8 cellular contexts compared by ENCODE assay signal in the genomic region with DNA sequence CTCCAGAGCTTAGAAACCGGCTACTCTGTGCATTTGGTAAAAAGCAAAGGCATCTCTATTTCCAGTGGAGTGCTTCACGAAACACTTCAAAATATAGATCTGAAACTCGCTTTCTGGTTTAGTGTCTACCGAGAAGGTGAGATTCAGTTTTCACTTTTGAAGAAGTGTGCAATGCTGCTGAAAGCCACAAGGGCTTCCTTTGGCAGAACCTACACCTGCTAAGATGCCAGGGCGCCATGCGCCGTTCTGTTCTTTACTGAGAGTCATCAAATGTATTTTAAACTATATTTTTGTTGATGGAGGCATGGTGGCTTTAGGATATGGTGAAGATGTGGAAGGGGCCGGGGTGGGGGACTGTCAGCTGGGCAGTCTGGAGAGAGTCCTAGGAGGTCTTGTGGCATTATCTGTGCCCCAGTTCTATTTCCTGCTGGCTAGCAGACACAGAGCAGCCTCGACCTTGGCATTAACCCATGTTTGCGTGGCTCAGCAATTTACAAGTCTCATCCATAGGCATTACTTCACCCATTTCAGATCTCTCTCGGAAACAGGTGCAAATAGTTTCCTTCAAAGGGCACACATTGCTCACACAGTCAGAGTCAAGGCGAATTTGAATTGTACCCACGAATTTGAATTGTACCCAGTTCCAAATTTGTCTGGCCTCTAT. TPM values are rescaled to one million over a fixed set of nuclear protein-coding genes. Genes with fewer than 3 reads are reported as not detected.
DNase-seq lines count a peak whose midpoint lies in the region; ATAC-seq and TF ChIP-seq lines count a peak whose summit lies in the region.

No MANE protein-coding gene starts in this region.

- POLR2A ChIA-PET in T-cell (lab: Charles Lee): no interaction called here
- POLR2A ChIA-PET in naive thymus-derived CD4-positive, alpha-beta T cell (lab: Charles Lee): no interaction called here

- CTCF ChIA-PET in T-cell (lab: Charles Lee): interaction anchor here in 1 of 2 donors (0.5 kb wide), 1 partner anchor 112 kb away, joined by 3 read pairs; no protein-coding TSS in a partner anchor
- CTCF ChIA-PET in naive thymus-derived CD4-positive, alpha-beta T cell (lab: Charles Lee): interaction anchor here (0.7 kb wide), 1 partner anchor 10 kb away, joined by 3 read pairs; no protein-coding TSS in a partner anchor

- no peaks in the 10 kb centered on the region for H3K36me3 Mint-ChIP-seq in T-cell
- no peaks in the 10 kb centered on the region for H3K36me3 Mint-ChIP-seq in naive thymus-derived CD4-positive, alpha-beta T cell

- H3K4me1 ChIP-seq in BE2C: peaks cover 8% of the 10 kb centered on the region
- H3K4me1 ChIP-seq in naive thymus-derived CD4-positive, alpha-beta T cell (ENCODE audit: control insufficient read depth in 2 of 2, insufficient read depth in 2 of 2, low read length in 2 of 2): peaks cover 13 to 15% of the 10 kb centered on the region in 2 donors

- H3K9me3 Mint-ChIP-seq in T-cell: no peaks in the 10 kb centered on the region
- H3K9me3 Mint-ChIP-seq in naive thymus-derived CD4-positive, alpha-beta T cell: no peaks in the 10 kb centered on the region

- intact Hi-C loops in naive thymus-derived CD4-positive, alpha-beta T cell (cut with micrococcal nuclease): loop anchor here in 1 of 2 donors (1.0 kb wide), 1 partner anchor 33 kb away; no protein-coding TSS in a partner anchor

- peak; percentile 28; the same call in 1 of the 2 replicates for TF ChIP-seq CTCF in BE2C (IDR thresholded peaks at IDR 0.05; ENCODE audit: low read depth, low read length)

- H3K27ac ChIP-seq in naive thymus-derived CD4-positive, alpha-beta T cell (ENCODE audit: low read depth, low read length): no peak overlapping the region

- H3K4me1 Mint-ChIP-seq in T-cell: peaks cover 19 to 35% (median 23%) of the 10 kb centered on the region in 3 donors
- peaks cover 13 to 59% (median 35%) of the 10 kb centered on the region in 7 donors for H3K4me1 Mint-ChIP-seq in naive thymus-derived CD4-positive, alpha-beta T cell

- H3K9me3 ChIP-seq in BE2C: no peaks in the 10 kb centered on the region
- H3K9me3 ChIP-seq in naive thymus-derived CD4-positive, alpha-beta T cell (ENCODE audit: control insufficient read depth in 2 of 3, low read length in 3 of 3): no peaks in the 10 kb centered on the region

- H3K27ac Mint-ChIP-seq in T-cell: no peak overlapping the region
- peak overlapping the region in 2 of 9 donors; percentile 18 to 36 for H3K27ac Mint-ChIP-seq in naive thymus-derived CD4-positive, alpha-beta T cell

- DNase-seq in BE2C: no peak
- peak in 16 of 34 experiments; percentile 4 to 30 (median 8) for DNase-seq in T-cell
- DNase-seq in naive thymus-derived CD4-positive, alpha-beta T cell: peak in 6 of 9 donors; percentile 1 to 37 (median 22)
- no peak for DNase-seq in stimulated activated naive CD4-positive, alpha-beta T cell treated with Interleukin-2 at 50 U/mL for 16 hours (lab: John Stamatoyannopoulos, UW)
- DNase-seq in middle frontal gyrus (ENCODE audit: extremely low spot score, low spot score): no peak
- no peak for DNase-seq in iPS-NIHi11 (ENCODE audit: low spot score)

- H3K4me3 ChIP-seq in BE2C (ENCODE audit: low read depth, low read length): no peak overlapping the region
- no peak overlapping the region for H3K4me3 ChIP-seq in naive thymus-derived CD4-positive, alpha-beta T cell (ENCODE audit: low read length)

- ATAC-seq in GM18858 (IDR thresholded peaks at IDR 0.05; ENCODE audit: unreplicated experiment) (peak; percentile 97), HG02885 (IDR thresholded peaks at IDR 0.05; ENCODE audit: poor library complexity, unreplicated experiment) (peak; percentile 86), T-cell (replicated peaks in 1 of 4) (peak; percentile 68 to 89 (median 77))
- ATAC-seq in naive thymus-derived CD4-positive, alpha-beta T cell: peak; percentile 53

- H3K27me3 Mint-ChIP-seq in T-cell: peaks cover 13 to 24% of the 10 kb centered on the region in 2 donors
- H3K27me3 Mint-ChIP-seq in naive thymus-derived CD4-positive, alpha-beta T cell: peaks cover 0 to 47% (median 11%) of the 10 kb centered on the region in 5 donors

- H3K36me3 ChIP-seq in BE2C: no peaks in the 10 kb centered on the region
- no peaks in the 10 kb centered on the region for H3K36me3 ChIP-seq in naive thymus-derived CD4-positive, alpha-beta T cell (ENCODE audit: control insufficient read depth in 2 of 3, insufficient read depth in 3 of 3, low read length in 3 of 3)

- H3K27me3 ChIP-seq in BE2C: no peaks in the 10 kb centered on the region
- H3K27me3 ChIP-seq in naive thymus-derived CD4-positive, alpha-beta T cell (ENCODE audit: control insufficient read depth in 2 of 2, insufficient read depth in 2 of 2, low read length in 2 of 2): peaks cover 0 to 3% of the 10 kb centered on the region in 2 donors

- peak overlapping the region in 2 of 3 donors; percentile 34 to 37 for H3K4me3 Mint-ChIP-seq in T-cell
- H3K4me3 Mint-ChIP-seq in naive thymus-derived CD4-positive, alpha-beta T cell: peak overlapping the region in 9 of 10 donors; percentile 46 to 78 (median 61)

RNA-seq across cellular contexts. Expression of gene KCNF1, which starts 46.7 kb away (rescaled TPM):
- not detected for polyA plus RNA-seq in BE2C (2012; ENCODE audit: insufficient read depth, insufficient read length, low read depth)
- not detected for total RNA-seq in T-cell
- not detected for total RNA-seq in naive thymus-derived CD4-positive, alpha-beta T cell
- polyA plus RNA-seq in naive thymus-derived CD4-positive, alpha-beta T cell: not detected

RNA-seq across cellular contexts. Expression of gene PDIA6, which starts 52.4 kb away (rescaled TPM):
- polyA plus RNA-seq in BE2C (2012; ENCODE audit: insufficient read depth, insufficient read length, low read depth): 187 TPM
- 10 to 100 TPM; 32.6 to 72.3 (median 50.9) TPM for total RNA-seq in T-cell
- 100 to 1,000 TPM in 1 of 5 experiments, 10 to 100 TPM in 4; 24.3 to 173 (median 46.8) TPM for total RNA-seq in naive thymus-derived CD4-positive, alpha-beta T cell
- 10 to 100 TPM; 74.5 to 89.3 TPM for polyA plus RNA-seq in naive thymus-derived CD4-positive, alpha-beta T cell

Comparison
In these comparisons a context has a peak if more than half of its experiments do, and no peak if none do; other contexts are left out.
1. DNase-seq: peak in naive thymus-derived CD4-positive, alpha-beta T cell (6 of 9); none in BE2C (single experiment), stimulated activated naive CD4-positive, alpha-beta T cell treated with Interleukin-2 at 50 U/mL for 16 hours (single experiment), middle frontal gyrus (single experiment) and iPS-NIHi11 (single experiment).
2. Peak in every context shown above with its lines, with median percentiles within 50 percentile points of each other: ATAC-seq.